In genomic region chr4:138796761-138797160, GRCh38 we compare ENCODE assay signal across 1 cellular context.
TF ChIP-seq lines count a peak whose summit lies in the region.

No MANE protein-coding gene starts in this region.

TF ChIP-seq in GM23338, 12 proteins besides CTCF, POLR2A, EP300 and RAD21 (continued from another document):
- TF ChIP-seq ZNF462 (CRISPR knock-in tag; IDR thresholded peaks at IDR 0.05) = no peak
- no peak for TF ChIP-seq POLR2AphosphoS5 (IDR thresholded peaks at IDR 0.05; ENCODE audit: low read depth)
- no peak for TF ChIP-seq EZH2phosphoT487 (IDR thresholded peaks at IDR 0.05; ENCODE audit: unreplicated experiment)
- no peak for TF ChIP-seq EZH2 (IDR thresholded peaks at IDR 0.05; ENCODE audit: low read depth, unreplicated experiment)
- no peak for TF ChIP-seq ZNF331 (CRISPR knock-in tag; IDR thresholded peaks at IDR 0.05; ENCODE audit: low read depth)
- no peak for TF ChIP-seq NANOG (IDR thresholded peaks at IDR 0.05; ENCODE audit: borderline replicate concordance)
- no peak for TF ChIP-seq ETS1 (IDR thresholded peaks at IDR 0.05)
